In the genomic region with DNA sequence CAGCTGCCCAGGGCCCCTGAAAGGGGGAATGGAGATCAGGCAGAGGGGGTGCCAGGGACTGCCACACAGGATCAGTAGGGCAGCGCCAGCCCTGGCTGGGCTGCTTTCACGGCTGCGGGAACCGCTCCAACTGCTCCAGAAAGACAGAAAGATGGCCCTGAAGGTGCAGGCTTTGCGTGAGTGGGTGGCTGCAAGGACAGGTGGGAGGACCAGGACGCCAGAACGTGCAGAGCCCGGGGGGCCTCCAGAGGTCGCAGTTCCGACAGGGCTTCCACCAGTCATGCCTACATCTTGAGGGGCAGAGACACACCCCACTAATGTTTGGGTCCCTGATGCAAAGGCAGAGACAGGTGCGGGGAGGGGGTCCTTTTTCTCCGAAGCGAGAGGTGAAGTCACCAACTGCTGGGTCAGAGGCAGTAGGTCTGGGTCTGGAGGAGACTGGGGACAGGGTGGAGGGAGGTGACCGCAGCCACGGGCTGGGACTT, we compare ENCODE assay signal across 9 cellular contexts. TPM values are rescaled to one million over a fixed set of nuclear protein-coding genes. Genes with fewer than 3 reads are reported as not detected.
DNase-seq lines count a peak whose midpoint lies in the region; ATAC-seq and TF ChIP-seq lines count a peak whose summit lies in the region.
"Had no signal": no experiment of that assay in that cellular context is flagged by ENCODE, and none has a peak within 500 bp of the region (broad histone marks: within the 10 kb centered on the region; RNA-seq: fewer than 3 reads in every experiment).

No MANE protein-coding gene starts in this region.

- no peak overlapping the region for H4K8ac ChIP-seq in H9 (replicated peaks; ENCODE audit: insufficient read length, low read depth, low read length)

- no peak overlapping the region for H3K23ac ChIP-seq in H9 (ENCODE audit: insufficient read length, low read depth, low read length)

- H4K5ac ChIP-seq in H9 (ENCODE audit: insufficient read length, low read depth, low read length), result no peak overlapping the region

- peaks cover 42 to 55% of the 10 kb centered on the region in 2 experiments for H3K4me1 Mint-ChIP-seq in H9

- ATAC-seq in left cardiac atrium (no peak), esophagus mucosa (no peak)

- no CpG with 5 or more reads among the region's 15 CpGs for WGBS in H9 (ENCODE audit: extremely low coverage, insufficient read length, low lambda C conversion rate)

- DNase-seq in BJ (ENCODE audit: low read depth), result no peak
- DNase-seq in H9, result peak; percentile 72
- peak; percentile 32 for DNase-seq in left cardiac atrium
- no peak for DNase-seq in T-helper 9 cell
- DNase-seq in HCEC 1CT, result no peak

- H2BK20ac ChIP-seq in H9 (ENCODE audit: low read depth, low read length, poor library complexity, severe bottlenecking), result no peak overlapping the region

- no peaks in the 10 kb centered on the region; a peak in 1 of 5 replicates for H3K9me3 Mint-ChIP-seq in H9

- H3T11ph ChIP-seq in H9 (ENCODE audit: low read length), result no peak overlapping the region

- H3K79me2 ChIP-seq in H9 (ENCODE audit: insufficient read depth, low read length), result peaks cover 31% of the 10 kb centered on the region; the same call in 1 of the 2 replicates

- no peak overlapping the region for H2AFZ ChIP-seq in H9 (ENCODE audit: low read length)

- peaks cover 16% of the 10 kb centered on the region for H3K23me2 ChIP-seq in H9 (ENCODE audit: insufficient read length, low read depth, low read length, poor library complexity, severe bottlenecking)

- peaks cover 3% of the 10 kb centered on the region; the same call in 1 of the 2 replicates for H3K4me1 ChIP-seq in H9 (ENCODE audit: insufficient read depth, low read length)
- H3K4me1 ChIP-seq in skeletal muscle satellite cell (ENCODE audit: control insufficient read depth, insufficient read depth, low read length), result peaks cover 41% of the 10 kb centered on the region

- H3K14ac ChIP-seq in H9 (ENCODE audit: insufficient read depth, low read length), result peak overlapping the region; percentile 94

- peak overlapping the region; percentile 58 for H3K9ac ChIP-seq in H9 (ENCODE audit: extremely low read depth, insufficient read length, low read length)
- H3K9ac ChIP-seq in skeletal muscle satellite cell (ENCODE audit: low read depth, low read length), result peak overlapping the region; percentile 93

- no peak overlapping the region for H2BK5ac ChIP-seq in H9 (ENCODE audit: insufficient read length, low read length)

- H3K36me3 ChIP-seq in BJ (ENCODE audit: control insufficient read depth, insufficient read depth, low read length) (no peaks in the 10 kb centered on the region), skeletal muscle satellite cell (ENCODE audit: insufficient read depth, low read length) (peaks cover 4% of the 10 kb centered on the region)

- no peak overlapping the region for H3K56ac ChIP-seq in H9 (ENCODE audit: insufficient read length, low read depth, low read length)

- H3K27ac Mint-ChIP-seq in H9, result peak overlapping the region; percentile 94 to 98 (median 97)

- peaks cover 5% of the 10 kb centered on the region for H3K79me1 ChIP-seq in H9 (ENCODE audit: insufficient read depth, low read depth, low read length, poor library complexity, severe bottlenecking)

- intact Hi-C loops in left cardiac atrium (cut with DNase I), result no loop called here

- H3K27me3 Mint-ChIP-seq in H9 (ENCODE audit: low read depth), result peaks cover 5% of the 10 kb centered on the region

- peaks cover 2 to 11% (median 8%) of the 10 kb centered on the region in 3 experiments; a peak in 6 of 7 replicates for H3K36me3 Mint-ChIP-seq in H9 (ENCODE audit: insufficient read depth in 1 of 3, low read depth in 3 of 3)

- no peak overlapping the region for H2BK12ac ChIP-seq in H9 (ENCODE audit: insufficient read length, low read depth, low read length)

- no peaks in the 10 kb centered on the region for H3K27me3 ChIP-seq in BJ (ENCODE audit: control insufficient read depth, insufficient read depth, low read length)
- H3K27me3 ChIP-seq in H9 (ENCODE audit: insufficient read depth, low read length), result no peaks in the 10 kb centered on the region
- H3K27me3 ChIP-seq in skeletal muscle satellite cell (ENCODE audit: control insufficient read depth, insufficient read depth, low read length), result no peaks in the 10 kb centered on the region

- H2BK120ac ChIP-seq in H9 (ENCODE audit: low read depth, low read length, poor library complexity, severe bottlenecking), result no peak overlapping the region

- TF ChIP-seq CTCF in BJ (IDR thresholded peaks at IDR 0.05; ENCODE audit: insufficient read depth, low read depth, low read length) (no peak), H9 (conservative IDR thresholded peaks at IDR 0.05) (peak; percentile 52), VCaP (conservative IDR thresholded peaks at IDR 0.05) (no peak)

- no peak overlapping the region for H2AK5ac ChIP-seq in H9 (ENCODE audit: insufficient read length, low read length)

- H3K9me3 ChIP-seq in H9 (ENCODE audit: control insufficient read depth, low read depth, low read length) (no peaks in the 10 kb centered on the region), skeletal muscle satellite cell (replicated peaks; ENCODE audit: low read length) (no peaks in the 10 kb centered on the region)

- no peak overlapping the region; the same call in none of the 2 replicates for H3K4ac ChIP-seq in H9 (ENCODE audit: low read depth, low read length)

- peak overlapping the region; percentile 74 for H3K4me2 ChIP-seq in H9 (ENCODE audit: insufficient read depth, insufficient read length, low read length)
- H3K4me2 ChIP-seq in skeletal muscle satellite cell (ENCODE audit: low read length), result peak overlapping the region; percentile 81

- no peak overlapping the region for H2BK15ac ChIP-seq in H9 (ENCODE audit: low read depth, low read length)

- peak overlapping the region; percentile 41 for H3K18ac ChIP-seq in H9 (ENCODE audit: insufficient read length, low read depth, low read length)

- H3K4me3 ChIP-seq in BJ (ENCODE audit: low read depth, low read length), result peak overlapping the region; percentile 97
- H3K4me3 ChIP-seq in skeletal muscle satellite cell (ENCODE audit: low read length), result peak overlapping the region; percentile 90

- H3K4me3 Mint-ChIP-seq in H9, result peak overlapping the region; percentile 68 to 86

- H4K20me1 ChIP-seq in H9 (ENCODE audit: control insufficient read depth, insufficient read depth, insufficient read length), result no peaks in the 10 kb centered on the region

- POLR2A ChIA-PET in BJ (lab: Charles Lee), result no interaction called here

- H4K91ac ChIP-seq in H9 (ENCODE audit: insufficient read length, low read depth, low read length), result no peak overlapping the region

- CTCF ChIA-PET in BJ (lab: Yijun Ruan, JAX), result interaction anchor here (0.6 to 2.4 kb wide), 4 partner anchors 10 to 172 kb away, joined by 3 to 10 read pairs (median 3); a partner anchor contains a TSS

- H3K27ac ChIP-seq in H9 (ENCODE audit: insufficient read length, low read depth, low read length) (no peak overlapping the region), VCaP (peak overlapping the region; percentile 85)

RNA-seq across cellular contexts. Expression of a gene that starts 0.8 kb away (rescaled TPM):
- polyA plus RNA-seq in BJ (2011; rRNA removed), result 15.4 and 32.9 TPM in 2 replicates
- polyA minus RNA-seq in BJ (2011; rRNA and poly(A)+ RNA removed), result 15.9 and 57.4 TPM in 2 replicates
- total RNA-seq in H9 (2021), result 176 and 184 TPM in 2 replicates
- 100 to 1,000 TPM; 162 to 197 TPM for total RNA-seq in left cardiac atrium
- 32.4 and 40.8 TPM in 2 replicates for total RNA-seq in skeletal muscle satellite cell (2012; rRNA removed)
- 205 TPM for total RNA-seq in esophagus mucosa

RNA-seq across cellular contexts. Expression of a gene that starts 7.2 kb away (rescaled TPM):
- polyA plus RNA-seq in BJ (2011; rRNA removed), result 9.5 and 15.9 TPM in 2 replicates
- polyA minus RNA-seq in BJ (2011; rRNA and poly(A)+ RNA removed), result 10.2 and 10.5 TPM in 2 replicates
- 56.4 and 61.5 TPM in 2 replicates for total RNA-seq in H9 (2021)
- total RNA-seq in left cardiac atrium, result 10 to 100 TPM; 15.8 to 21.8 TPM
- total RNA-seq in skeletal muscle satellite cell (2012; rRNA removed), result 59.8 and 64.9 TPM in 2 replicates
- 19.0 TPM for total RNA-seq in esophagus mucosa

RNA-seq across cellular contexts. Expression of a gene that starts 18.2 kb away (rescaled TPM):
- polyA plus RNA-seq in BJ (2011; rRNA removed), result not detected in 2 replicates
- polyA minus RNA-seq in BJ (2011; rRNA and poly(A)+ RNA removed), result not detected in 2 replicates
- total RNA-seq in H9 (2021) (not detected in 2 replicates), left cardiac atrium (not detected), esophagus mucosa (not detected)
- total RNA-seq in skeletal muscle satellite cell (2012; rRNA removed), result not detected in 2 replicates
- total RNA-seq: pulmonary artery endothelial cell had no signal

RNA-seq across cellular contexts. Expression of a gene that starts 24.9 kb away (rescaled TPM):
- polyA plus RNA-seq in BJ (2011; rRNA removed), result 25.0 and 31.3 TPM in 2 replicates
- polyA minus RNA-seq in BJ (2011; rRNA and poly(A)+ RNA removed), result 13.6 and 16.1 TPM in 2 replicates
- total RNA-seq in H9 (2021) (32.8 and 34.0 TPM in 2 replicates), left cardiac atrium (10 to 100 TPM; 32.6 to 39.4 TPM), esophagus mucosa (26.1 TPM)
- 14.7 and 17.5 TPM in 2 replicates for total RNA-seq in skeletal muscle satellite cell (2012; rRNA removed)

RNA-seq across cellular contexts. Expression of a gene that starts 38.0 kb away (rescaled TPM):
- polyA plus RNA-seq in BJ (2011; rRNA removed), result 6.0 and 9.2 TPM in 2 replicates
- 12.1 and 12.5 TPM in 2 replicates for polyA minus RNA-seq in BJ (2011; rRNA and poly(A)+ RNA removed)
- total RNA-seq in H9 (2021), result 19.0 and 19.8 TPM in 2 replicates
- total RNA-seq in left cardiac atrium, result 10 to 100 TPM in 1 of 2 donors, 1 to 10 TPM in 1; 9.8 to 15.1 TPM
- 13.2 and 16.4 TPM in 2 replicates for total RNA-seq in skeletal muscle satellite cell (2012; rRNA removed)
- total RNA-seq in esophagus mucosa, result 2.0 TPM

Comparison
In these comparisons a context has a peak if more than half of its experiments do, and no peak if none do; other contexts are left out.
1. DNase-seq: peak in H9 (single experiment) and left cardiac atrium (single experiment); none in BJ (single experiment), T-helper 9 cell (single experiment) and HCEC 1CT (single experiment).